38 cellular contexts compared by ENCODE assay signal in the genomic region with DNA sequence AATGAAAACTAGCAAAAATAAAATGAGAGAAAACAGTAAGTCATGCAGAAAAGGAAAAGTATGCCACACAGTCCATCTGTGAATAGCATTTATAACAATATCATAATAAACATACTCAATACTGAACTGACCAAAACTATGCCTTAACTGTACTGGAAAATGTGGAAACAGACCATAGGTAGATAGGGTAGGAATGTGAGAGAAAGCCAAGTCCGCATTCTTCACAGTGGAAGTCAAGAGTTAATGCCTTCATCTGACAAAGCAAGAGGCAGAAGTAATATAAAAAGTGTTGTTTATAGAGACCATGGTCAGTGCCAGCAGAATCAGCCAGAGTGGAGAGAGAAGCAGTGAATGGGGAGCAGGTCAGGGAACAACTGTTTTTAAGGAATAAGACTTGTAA. TPM values are rescaled to one million over a fixed set of nuclear protein-coding genes. Genes with fewer than 3 reads are reported as not detected.
"Had no signal": no experiment of that assay in that cellular context is flagged by ENCODE, and none has a peak within 500 bp of the region (broad histone marks: within the 10 kb centered on the region; RNA-seq: fewer than 3 reads in every experiment).

No MANE protein-coding gene starts in this region.

- H3K4me3 Mint-ChIP-seq: activated CD8-positive, alpha-beta T cell treated with anti-CD3 and anti-CD28 coated beads for 36 hours; activated naive CD8-positive, alpha-beta T cell treated with anti-CD3 and anti-CD28 coated beads for 36 hours; activated T-cell treated with anti-CD3 and anti-CD28 coated beads, Interleukin-2, amount 50 U/mL, for 72 hours; activated T-helper 17 cell treated with anti-CD3 and anti-CD28 coated beads, Interleukin-2, amount 50 U/mL, for 72 hours; central memory CD8-positive, alpha-beta T cell had no signal

- FAIRE-seq: RCC 7860 had no signal

- H3K9me3 Mint-ChIP-seq: activated CD8-positive, alpha-beta T cell treated with anti-CD3 and anti-CD28 coated beads for 36 hours; activated naive CD8-positive, alpha-beta T cell treated with anti-CD3 and anti-CD28 coated beads for 36 hours; activated T-cell treated with anti-CD3 and anti-CD28 coated beads, Interleukin-2, amount 50 U/mL, for 72 hours; activated T-helper 17 cell treated with anti-CD3 and anti-CD28 coated beads, Interleukin-2, amount 50 U/mL, for 72 hours; central memory CD8-positive, alpha-beta T cell had no signal

- H3K4me1 Mint-ChIP-seq: activated T-helper 17 cell treated with anti-CD3 and anti-CD28 coated beads, Interleukin-2, amount 50 U/mL, for 72 hours; central memory CD8-positive, alpha-beta T cell had no signal

- H3K36me3 Mint-ChIP-seq: activated naive CD8-positive, alpha-beta T cell treated with anti-CD3 and anti-CD28 coated beads for 36 hours had no signal

- ATAC-seq: activated CD8-positive, alpha-beta T cell treated with anti-CD3 and anti-CD28 coated beads for 36 hours; activated T-cell treated with anti-CD3 and anti-CD28 coated beads, Interleukin-2, amount 50 U/mL, for 72 hours; activated T-helper 17 cell treated with anti-CD3 and anti-CD28 coated beads, Interleukin-2, amount 50 U/mL, for 72 hours; Right ventricle myocardium inferior had no signal

- H3K36me3 ChIP-seq: ascending aorta, cardiac muscle cell, WERI-Rb-1 had no signal

- H3K4me3 ChIP-seq: ascending aorta, cardiac muscle cell, PC-9 had no signal

- H3K4me2 ChIP-seq: PC-9 had no signal

- H3K9me3 ChIP-seq: ascending aorta had no signal

- H3K27ac ChIP-seq: ascending aorta, cardiac muscle cell, PC-9, RWPE1, WERI-Rb-1 had no signal

- H3K27me3 ChIP-seq: ascending aorta had no signal

- H3K4me1 ChIP-seq: ascending aorta had no signal

- H3K27ac Mint-ChIP-seq: activated CD8-positive, alpha-beta T cell treated with anti-CD3 and anti-CD28 coated beads for 36 hours; activated naive CD8-positive, alpha-beta T cell treated with anti-CD3 and anti-CD28 coated beads for 36 hours; activated T-cell treated with anti-CD3 and anti-CD28 coated beads, Interleukin-2, amount 50 U/mL, for 72 hours; activated T-helper 17 cell treated with anti-CD3 and anti-CD28 coated beads, Interleukin-2, amount 50 U/mL, for 72 hours had no signal

- DNase-seq: activated CD4-positive, alpha-beta T cell treated with anti-CD3 and anti-CD28 coated beads for 1 hour; activated CD4-positive, alpha-beta T cell treated with anti-CD3 and anti-CD28 coated beads for 48 hours; activated CD4-positive, alpha-beta T cell treated with anti-CD3 and anti-CD28 coated beads, Interleukin-2, amount 50 U/mL, for 4 hours; activated CD4-positive, CD25-positive, alpha-beta regulatory T cell; activated CD8-positive, alpha-beta T cell treated with anti-CD3 and anti-CD28 coated beads for 36 hours; activated effector memory CD4-positive, alpha-beta T cell treated with anti-CD3 and anti-CD28 coated beads, Interleukin-2, amount 50 U/mL, for 16 hours; activated naive CD4-positive, alpha-beta T cell; activated naive CD4-positive, alpha-beta T cell treated with anti-CD3 and anti-CD28 coated beads, Interleukin-2, amount 50 U/mL, for 16 hours; activated naive CD8-positive, alpha-beta T cell treated with anti-CD3 and anti-CD28 coated beads for 36 hours; activated T-cell treated with anti-CD3 and anti-CD28 coated beads, Interleukin-2, amount 50 U/mL, for 1 hour; activated T-cell treated with anti-CD3 and anti-CD28 coated beads, Interleukin-2, amount 50 U/mL, for 72 hours; amygdala; Karpas-422; NCI-H1048; NCI-H1105 treated with DMSO at 0.1 percent for 48 hours; NCI-H1436 treated with DMSO at 0.1 percent for 48 hours; NCI-H1694 treated with DMSO at 0.1 percent for 48 hours; NCI-H2029; NCI-H510A; NCI-H526; NCI-H748 treated with DMSO at 0.1 percent for 48 hours; NK-92 treated with Interleukin-12 subunit alpha and Interleukin-12 subunit beta, amount 100 ng/mL, for 24 hours; PC-9; SW 1271; T-helper 1 cell; T1000; WERI-Rb-1 had no signal

- H2AFZ ChIP-seq: PC-9 had no signal

RNA-seq across cellular contexts. Expression of gene KBTBD12, which starts 52.3 kb away (rescaled TPM):
- total RNA-seq: activated CD8-positive, alpha-beta memory T cell treated with anti-CD3 and anti-CD28 coated beads for 36 hours; activated CD8-positive, alpha-beta T cell treated with anti-CD3 and anti-CD28 coated beads for 36 hours; activated naive CD8-positive, alpha-beta T cell treated with anti-CD3 and anti-CD28 coated beads for 36 hours; activated T-cell treated with anti-CD3 and anti-CD28 coated beads, Interleukin-2, amount 50 U/mL, for 72 hours; activated T-helper 17 cell treated with anti-CD3 and anti-CD28 coated beads, Interleukin-2, amount 50 U/mL, for 72 hours; chondrocyte; MCF 10A; T-helper 2 cell treated with Interferon-gamma antibody and Interleukin-4, amounts not matched to agents 100 ng/mL and 5 ng/mL, for 36 hours had no signal
